ENCODE assay signal across 1 cellular context in the genomic region with DNA sequence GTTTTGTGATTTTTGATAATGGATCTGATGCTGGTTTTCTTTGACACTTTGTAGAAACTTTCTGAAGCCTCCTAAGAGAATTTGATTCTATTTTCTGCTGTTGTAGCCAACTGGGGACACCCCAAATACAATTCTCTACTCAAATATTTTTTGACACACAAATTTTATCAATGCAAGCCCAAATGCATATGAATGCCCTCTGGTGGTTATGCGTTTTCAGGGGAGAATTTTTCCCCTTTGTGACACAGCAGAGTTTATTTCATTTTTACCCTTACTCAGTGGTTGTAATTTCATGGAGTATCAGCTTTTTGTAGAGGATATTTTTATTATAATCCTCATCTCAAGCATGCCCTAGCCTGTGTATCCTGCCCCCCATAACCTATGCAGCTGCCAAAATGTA.
TF ChIP-seq lines count a peak whose summit lies in the region.

No MANE protein-coding gene starts in this region.

TF ChIP-seq in K562, 482 proteins besides CTCF, POLR2A, EP300 and RAD21 (continued from another document):
- TF ChIP-seq ETS2 (tag; IDR thresholded peaks at IDR 0.05; ENCODE audit: borderline replicate concordance, poor library complexity, severe bottlenecking): no peak
- peak; percentile 29; the same call in 1 of the 2 replicates for TF ChIP-seq SMC3 (conservative IDR thresholded peaks at IDR 0.05; ENCODE audit: insufficient read depth, low read depth, low read length)
- TF ChIP-seq NFXL1 (CRISPR knock-in tag; IDR thresholded peaks at IDR 0.05): no peak
